21 cellular contexts compared by ENCODE assay signal in the genomic region with DNA sequence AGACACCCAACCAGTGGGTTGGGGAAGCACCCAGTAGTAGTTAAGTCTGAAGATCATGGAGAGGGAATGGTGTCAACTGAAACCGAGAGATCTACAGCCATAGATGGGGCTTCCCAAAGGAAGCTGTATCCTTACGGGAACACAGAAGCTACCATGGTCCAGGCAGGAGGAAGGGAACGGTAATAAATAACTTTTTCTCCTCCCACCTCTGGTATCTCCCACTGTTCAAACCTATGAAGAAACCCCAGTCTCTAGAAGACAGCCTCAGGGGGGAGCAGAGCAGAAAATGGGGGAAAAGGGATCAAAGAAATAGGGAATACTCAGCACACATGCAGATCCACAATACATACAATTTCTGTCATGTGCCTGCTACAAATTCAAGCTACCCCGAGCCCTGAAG.
"Had no signal": no experiment of that assay in that cellular context is flagged by ENCODE, and none has a peak within 500 bp of the region (broad histone marks: within the 10 kb centered on the region; RNA-seq: fewer than 3 reads in every experiment).

No MANE protein-coding gene starts in this region.

- DNase-seq: dermis blood vessel endothelial cell; dorsolateral prefrontal cortex; effector CD4-positive, alpha-beta T cell; effector memory CD4-positive, alpha-beta T cell; foreskin keratinocyte; heart left ventricle; hypothalamus; immature natural killer cell; islet precursor cell; kidney; kidney glomerular epithelial cell; left colon; left ventricle myocardium inferior; lower lobe of right lung; mesenchymal stem cell; mucosa of descending colon had no signal

- H3K27me3 ChIP-seq: dorsolateral prefrontal cortex, esophagus muscularis mucosa, foreskin keratinocyte, gastroesophageal sphincter, heart left ventricle, hepatocyte had no signal

- H3K4me3 ChIP-seq: dorsolateral prefrontal cortex, esophagus muscularis mucosa, gastroesophageal sphincter, heart left ventricle, hepatocyte, left ventricle myocardium inferior, lower lobe of right lung, mucosa of descending colon had no signal

- H3K27ac ChIP-seq: coronary artery, dorsolateral prefrontal cortex, esophagus muscularis mucosa, foreskin keratinocyte, gastroesophageal sphincter, heart left ventricle, hepatocyte, left ventricle myocardium inferior, lower lobe of right lung had no signal

- H3K36me3 ChIP-seq: lower lobe of right lung had no signal

- H3K4me1 ChIP-seq: esophagus muscularis mucosa, foreskin keratinocyte, gastroesophageal sphincter, heart left ventricle, left ventricle myocardium inferior, lower lobe of right lung had no signal

- ATAC-seq: foreskin keratinocyte, gastroesophageal sphincter, heart left ventricle, left colon, left lobe of liver, lower lobe of right lung, mucosa of descending colon had no signal
